In the genomic region with DNA sequence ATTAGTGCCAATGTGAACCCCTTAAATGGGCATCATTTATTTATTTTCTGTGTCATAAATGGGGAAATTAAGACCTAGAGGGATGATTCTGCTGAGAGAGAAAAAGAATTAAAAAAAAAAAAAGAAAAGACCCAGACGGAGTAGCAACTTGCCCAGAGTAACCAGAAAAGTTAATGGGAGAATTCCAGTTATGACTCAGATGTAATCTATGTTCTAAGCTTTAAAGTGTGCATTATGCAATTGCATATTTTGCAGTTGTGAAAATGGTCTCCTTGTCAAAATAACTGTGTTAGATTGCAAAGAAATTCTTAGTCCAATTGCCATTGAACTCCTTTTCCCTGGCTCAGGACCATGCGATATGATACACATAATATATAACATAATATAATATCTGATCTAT, we compare ENCODE assay signal across 18 cellular contexts. TPM values are rescaled to one million over a fixed set of nuclear protein-coding genes. Genes with fewer than 3 reads are reported as not detected.
A peak's percentile ranks its signal among the peaks of the same experiment; 100 is the strongest.
DNase-seq lines count a peak whose midpoint lies in the region; ATAC-seq, FAIRE-seq and TF ChIP-seq lines count a peak whose summit lies in the region.
"Had no signal": no experiment of that assay in that cellular context is flagged by ENCODE, and none has a peak within 500 bp of the region (broad histone marks: within the 10 kb centered on the region; RNA-seq: fewer than 3 reads in every experiment).

No MANE protein-coding gene starts in this region.

- no peaks in the 10 kb centered on the region for H3K4me1 Mint-ChIP-seq in activated CD4-positive, alpha-beta memory T cell treated with anti-CD3 and anti-CD28 coated beads for 36 hours (ENCODE audit: low read depth)
- H3K4me1 Mint-ChIP-seq: activated naive CD8-positive, alpha-beta T cell treated with anti-CD3 and anti-CD28 coated beads, Interleukin-2, amount 50 U/mL, for 24 hours; CD8-positive, alpha-beta memory T cell; stimulated activated memory B cell treated with anti-CD40 and anti-IgM and Interleukin-4, amounts not matched to agents 10 μg/mL and 1 μg/mL and 100 μg/mL, for 72 hours; T-cell had no signal

- POLR2A ChIA-PET in activated CD4-positive, alpha-beta memory T cell treated with anti-CD3 and anti-CD28 coated beads for 36 hours (lab: Charles Lee) = no interaction called here

- no peak for TF ChIP-seq CTCF in retinal pigment epithelial cell (conservative IDR thresholded peaks at IDR 0.05; ENCODE audit: low read depth, low read length)

- CTCF ChIA-PET in activated CD4-positive, alpha-beta memory T cell treated with anti-CD3 and anti-CD28 coated beads for 36 hours (lab: Charles Lee) = no interaction called here

- FAIRE-seq in RCC 7860 (lab: Jason Lieb, UNC) = peak; percentile 61
- FAIRE-seq: kidney had no signal

- intact Hi-C loops in activated CD4-positive, alpha-beta memory T cell treated with anti-CD3 and anti-CD28 coated beads for 36 hours (cut with micrococcal nuclease) = no loop called here

- DNase-seq in EH (ENCODE audit: low read depth) = peak; percentile 89
- DNase-seq in RCC 7860 (ENCODE audit: low spot score) = peak; percentile 40
- peak; percentile 83 for DNase-seq in fibroblast of gingiva (ENCODE audit: low read depth)
- peak; percentile 59 for DNase-seq in retinal pigment epithelial cell (ENCODE audit: low read depth)
- no peak for DNase-seq in retina
- DNase-seq in activated CD4-positive, alpha-beta memory T cell treated with anti-CD3 and anti-CD28 coated beads for 36 hours = no peak
- DNase-seq: activated naive CD8-positive, alpha-beta T cell treated with anti-CD3 and anti-CD28 coated beads, Interleukin-2, amount 50 U/mL, for 24 hours; activated T-cell treated with anti-CD3 and anti-CD28 coated beads, Interleukin-2, amount 50 U/mL, for 24 hours; CD8-positive, alpha-beta memory T cell; dorsolateral prefrontal cortex; GF-D8; kidney; psoas muscle; stimulated activated CD4-positive, alpha-beta T cell treated with anti-CD3 and anti-CD28 coated beads, Interleukin-4, amount 100 ng/mL, for 1 hour; T-cell had no signal

- no peak overlapping the region for H3K27ac Mint-ChIP-seq in activated CD4-positive, alpha-beta memory T cell treated with anti-CD3 and anti-CD28 coated beads for 36 hours
- H3K27ac Mint-ChIP-seq: activated naive CD8-positive, alpha-beta T cell treated with anti-CD3 and anti-CD28 coated beads, Interleukin-2, amount 50 U/mL, for 24 hours; activated T-cell treated with anti-CD3 and anti-CD28 coated beads, Interleukin-2, amount 50 U/mL, for 24 hours; stimulated activated memory B cell treated with anti-CD40 and anti-IgM and Interleukin-4, amounts not matched to agents 10 μg/mL and 1 μg/mL and 100 μg/mL, for 72 hours; T-cell had no signal

- H3K36me3 Mint-ChIP-seq in activated CD4-positive, alpha-beta memory T cell treated with anti-CD3 and anti-CD28 coated beads for 36 hours = no peaks in the 10 kb centered on the region
- H3K36me3 Mint-ChIP-seq: stimulated activated memory B cell treated with anti-CD40 and anti-IgM and Interleukin-4, amounts not matched to agents 10 μg/mL and 1 μg/mL and 100 μg/mL, for 72 hours had no signal

- no peaks in the 10 kb centered on the region for H3K27me3 Mint-ChIP-seq in activated CD4-positive, alpha-beta memory T cell treated with anti-CD3 and anti-CD28 coated beads for 36 hours
- H3K27me3 Mint-ChIP-seq: activated naive CD8-positive, alpha-beta T cell treated with anti-CD3 and anti-CD28 coated beads, Interleukin-2, amount 50 U/mL, for 24 hours; activated T-cell treated with anti-CD3 and anti-CD28 coated beads, Interleukin-2, amount 50 U/mL, for 24 hours; CD8-positive, alpha-beta memory T cell; stimulated activated memory B cell treated with anti-CD40 and anti-IgM and Interleukin-4, amounts not matched to agents 10 μg/mL and 1 μg/mL and 100 μg/mL, for 72 hours; T-cell had no signal

- no peak for ATAC-seq in HG02840 (IDR thresholded peaks at IDR 0.05; ENCODE audit: low FRiP score, unreplicated experiment)
- no peak for ATAC-seq in GM21737 (IDR thresholded peaks at IDR 0.05; ENCODE audit: unreplicated experiment)
- ATAC-seq: activated naive CD8-positive, alpha-beta T cell treated with anti-CD3 and anti-CD28 coated beads, Interleukin-2, amount 50 U/mL, for 24 hours; psoas muscle; stimulated activated memory B cell treated with anti-CD40 and anti-IgM and Interleukin-4, amounts not matched to agents 10 μg/mL and 1 μg/mL and 100 μg/mL, for 72 hours; T-cell had no signal

- H3K9me3 Mint-ChIP-seq in activated CD4-positive, alpha-beta memory T cell treated with anti-CD3 and anti-CD28 coated beads for 36 hours = no peaks in the 10 kb centered on the region
- H3K9me3 Mint-ChIP-seq: activated naive CD8-positive, alpha-beta T cell treated with anti-CD3 and anti-CD28 coated beads, Interleukin-2, amount 50 U/mL, for 24 hours; activated T-cell treated with anti-CD3 and anti-CD28 coated beads, Interleukin-2, amount 50 U/mL, for 24 hours; CD8-positive, alpha-beta memory T cell; stimulated activated memory B cell treated with anti-CD40 and anti-IgM and Interleukin-4, amounts not matched to agents 10 μg/mL and 1 μg/mL and 100 μg/mL, for 72 hours; T-cell had no signal

- H3K4me3 Mint-ChIP-seq in activated CD4-positive, alpha-beta memory T cell treated with anti-CD3 and anti-CD28 coated beads for 36 hours = no peak overlapping the region
- H3K4me3 Mint-ChIP-seq: activated naive CD8-positive, alpha-beta T cell treated with anti-CD3 and anti-CD28 coated beads, Interleukin-2, amount 50 U/mL, for 24 hours; activated T-cell treated with anti-CD3 and anti-CD28 coated beads, Interleukin-2, amount 50 U/mL, for 24 hours; CD8-positive, alpha-beta memory T cell; stimulated activated memory B cell treated with anti-CD40 and anti-IgM and Interleukin-4, amounts not matched to agents 10 μg/mL and 1 μg/mL and 100 μg/mL, for 72 hours; T-cell had no signal

- H3K4me3 ChIP-seq in retinal pigment epithelial cell (ENCODE audit: low read length) = no peak overlapping the region
- H3K4me3 ChIP-seq: dorsolateral prefrontal cortex, psoas muscle had no signal

RNA-seq across cellular contexts. Expression of a gene that starts 38.6 kb away (rescaled TPM):
- under 1 TPM in 1 of 2 experiments, not detected in 1; 0.05 TPM for total RNA-seq in activated CD4-positive, alpha-beta memory T cell treated with anti-CD3 and anti-CD28 coated beads for 36 hours

Comparison
In these comparisons a context has a peak if more than half of its experiments do, and no peak if none do; other contexts are left out.
1. DNase-seq: peak in EH (single experiment), RCC 7860 (single experiment), fibroblast of gingiva (single experiment) and retinal pigment epithelial cell (single experiment); none in retina (single experiment) and activated CD4-positive, alpha-beta memory T cell treated with anti-CD3 and anti-CD28 coated beads for 36 hours (single experiment).